In genomic region chr3:168251371-168251770, GRCh38 we compare ENCODE assay signal across 11 cellular contexts.
DNase-seq lines count a peak whose midpoint lies in the region; ATAC-seq and TF ChIP-seq lines count a peak whose summit lies in the region.
"Had no signal": no experiment of that assay in that cellular context is flagged by ENCODE, and none has a peak within 500 bp of the region (broad histone marks: within the 10 kb centered on the region; RNA-seq: fewer than 3 reads in every experiment).

No MANE protein-coding gene starts in this region.

- no peak overlapping the region for H3K27ac Mint-ChIP-seq in stimulated activated naive B cell treated with anti-CD40 and anti-IgM and Interleukin-4, amounts not matched to agents 10 μg/mL and 1 μg/mL and 100 μg/mL, for 72 hours

- peaks cover 16 to 29% of the 10 kb centered on the region in 2 donors for H3K4me1 Mint-ChIP-seq in stimulated activated naive B cell treated with anti-CD40 and anti-IgM and Interleukin-4, amounts not matched to agents 10 μg/mL and 1 μg/mL and 100 μg/mL, for 72 hours

- no peak for TF ChIP-seq CTCF in BE2C (IDR thresholded peaks at IDR 0.05; ENCODE audit: low read depth, low read length)
- no peak for TF ChIP-seq CTCF in adrenal gland (IDR thresholded peaks at IDR 0.05)

- intact Hi-C loops in adrenal gland (cut with DNase I): no loop called here

- no peak overlapping the region for H3K27ac ChIP-seq in adrenal gland
- H3K27ac ChIP-seq: dorsolateral prefrontal cortex, SJSA1 had no signal

- peaks cover 30% of the 10 kb centered on the region for H3K27me3 ChIP-seq in BE2C
- peaks cover 18% of the 10 kb centered on the region for H3K27me3 ChIP-seq in adrenal gland

- H3K4me3 ChIP-seq in BE2C (ENCODE audit: low read depth, low read length): no peak overlapping the region
- H3K4me3 ChIP-seq in adrenal gland: no peak overlapping the region
- H3K4me3 ChIP-seq: SJSA1 had no signal

- H3K36me3 ChIP-seq in BE2C (no peaks in the 10 kb centered on the region), adrenal gland (replicated peaks in 1 of 2) (no peaks in the 10 kb centered on the region)
- H3K36me3 ChIP-seq: SJSA1 had no signal

- 70 to 81% (median 74%) methylated on average over 2 of the region's 2 CpGs for WGBS in adrenal gland, 4 donors

- peak overlapping the region in 1 of 2 donors; percentile 14 for H3K4me3 Mint-ChIP-seq in stimulated activated naive B cell treated with anti-CD40 and anti-IgM and Interleukin-4, amounts not matched to agents 10 μg/mL and 1 μg/mL and 100 μg/mL, for 72 hours

- H3K9me3 ChIP-seq in BE2C: no peaks in the 10 kb centered on the region
- no peaks in the 10 kb centered on the region for H3K9me3 ChIP-seq in adrenal gland (replicated peaks in 1 of 3)
- H3K9me3 ChIP-seq: SJSA1 had no signal

- peaks cover 24 to 35% of the 10 kb centered on the region in 2 donors for H3K27me3 Mint-ChIP-seq in stimulated activated naive B cell treated with anti-CD40 and anti-IgM and Interleukin-4, amounts not matched to agents 10 μg/mL and 1 μg/mL and 100 μg/mL, for 72 hours

- H3K9me3 Mint-ChIP-seq in stimulated activated naive B cell treated with anti-CD40 and anti-IgM and Interleukin-4, amounts not matched to agents 10 μg/mL and 1 μg/mL and 100 μg/mL, for 72 hours: peaks cover 14 to 16% of the 10 kb centered on the region in 2 donors

- H3K4me1 ChIP-seq in BE2C (no peaks in the 10 kb centered on the region), adrenal gland (replicated peaks in 1 of 2) (peaks cover 7 to 23% of the 10 kb centered on the region in 2 donors)

- peaks cover 8 to 9% of the 10 kb centered on the region in 2 donors for H3K36me3 Mint-ChIP-seq in stimulated activated naive B cell treated with anti-CD40 and anti-IgM and Interleukin-4, amounts not matched to agents 10 μg/mL and 1 μg/mL and 100 μg/mL, for 72 hours

- peak in 2 of 3 experiments; percentile 9 to 38 for DNase-seq in NCI-H1417 (lab: John Stamatoyannopoulos, UW)
- DNase-seq in NCI-H1417 treated with DMSO at 0.1 percent for 48 hours (lab: John Stamatoyannopoulos, UW): no peak
- no peak for DNase-seq in stimulated activated naive B cell treated with anti-CD40 and anti-IgM and Interleukin-4, amounts not matched to agents 10 μg/mL and 1 μg/mL and 100 μg/mL, for 72 hours
- no peak for DNase-seq in effector CD4-positive, alpha-beta T cell
- DNase-seq in BE2C: no peak
- no peak for DNase-seq in adrenal gland
- DNase-seq: 8988T, dorsolateral prefrontal cortex had no signal

- ATAC-seq in HG02623 (IDR thresholded peaks at IDR 0.05; ENCODE audit: unreplicated experiment): peak; percentile 40
- peak; percentile 40 for ATAC-seq in HG03571 (IDR thresholded peaks at IDR 0.05; ENCODE audit: unreplicated experiment)
- peak; percentile 69 to 72 for ATAC-seq in stimulated activated naive B cell treated with anti-CD40 and anti-IgM and Interleukin-4, amounts not matched to agents 10 μg/mL and 1 μg/mL and 100 μg/mL, for 72 hours (replicated peaks)

- TF ChIP-seq POLR2A in adrenal gland (IDR thresholded peaks at IDR 0.05): no peak

Comparison
In these comparisons a context has a peak if more than half of its experiments do, and no peak if none do; other contexts are left out.
1. DNase-seq: peak in NCI-H1417 (2 of 3); none in NCI-H1417 treated with DMSO at 0.1 percent for 48 hours (single experiment), stimulated activated naive B cell treated with anti-CD40 and anti-IgM and Interleukin-4, amounts not matched to agents 10 μg/mL and 1 μg/mL and 100 μg/mL, for 72 hours (single experiment), effector CD4-positive, alpha-beta T cell (single experiment), BE2C (single experiment) and adrenal gland (0 of 7).
2. Peak in every context shown above with its lines, with median percentiles within 50 percentile points of each other: ATAC-seq.